8 cellular contexts compared by ENCODE assay signal in genomic region chr6:24883618-24884017, GRCh38. TPM values are rescaled to one million over a fixed set of nuclear protein-coding genes. Genes with fewer than 3 reads are reported as not detected.
A peak's percentile ranks its signal among the peaks of the same experiment; 100 is the strongest.
DNase-seq lines count a peak whose midpoint lies in the region; ATAC-seq lines count a peak whose summit lies in the region.

No MANE protein-coding gene starts in this region.

- H3K27me3 Mint-ChIP-seq in activated T-helper 1 cell treated with anti-CD3 and anti-CD28 coated beads, Interleukin-12 subunit alpha, Interleukin-12 subunit beta, Interleukin-2, Interleukin-4 antibody, amounts not matched to agents 30 ng/mL and 10 ng/mL and 1 ng/mL, durations not matched to agents 14 hours and 24 hours and 36 hours (ENCODE audit: insufficient read depth) = no peaks in the 10 kb centered on the region

- intact Hi-C loops in activated T-helper 1 cell treated with anti-CD3 and anti-CD28 coated beads, Interleukin-12 subunit alpha, Interleukin-12 subunit beta, Interleukin-2, Interleukin-4 antibody, amounts not matched to agents 30 ng/mL and 10 ng/mL and 1 ng/mL, durations not matched to agents 14 hours and 24 hours and 36 hours (cut with micrococcal nuclease) = loop anchor here (1.0 to 2.0 kb wide), 8 partner anchors 16 to 124 kb away; no protein-coding TSS in a partner anchor
- intact Hi-C loops in left colon (cut with DNase I, micrococcal nuclease) = no loop called here

- DNase-seq in activated CD4-positive, CD25-positive, alpha-beta regulatory T cell treated with anti-CD3 and anti-CD28 coated beads, Interleukin-2, amount 50 U/mL, for 72 hours = no peak
- no peak for DNase-seq in activated T-helper 1 cell treated with anti-CD3 and anti-CD28 coated beads, Interleukin-12 subunit alpha, Interleukin-12 subunit beta, Interleukin-2, Interleukin-4 antibody, amounts not matched to agents 30 ng/mL and 10 ng/mL and 1 ng/mL, durations not matched to agents 14 hours and 24 hours and 36 hours (ENCODE audit: low spot score)
- peak; percentile 5 to 30 for DNase-seq in stimulated activated CD4-positive, alpha-beta T cell treated with anti-CD3 and anti-CD28 coated beads, Interleukin-4, amount 100 ng/mL, for 48 hours (ENCODE audit: low read depth in 2 of 2)
- DNase-seq in GM19238 (ENCODE audit: insufficient read length, low spot score) = no peak
- DNase-seq in NCI-H1092 treated with DMSO at 0.1 percent for 48 hours (lab: John Stamatoyannopoulos, UW) = no peak
- no peak for DNase-seq in left colon

- no peaks in the 10 kb centered on the region for H3K9me3 Mint-ChIP-seq in activated T-helper 1 cell treated with anti-CD3 and anti-CD28 coated beads, Interleukin-12 subunit alpha, Interleukin-12 subunit beta, Interleukin-2, Interleukin-4 antibody, amounts not matched to agents 30 ng/mL and 10 ng/mL and 1 ng/mL, durations not matched to agents 14 hours and 24 hours and 36 hours

- peak overlapping the region; percentile 91 for H3K27ac Mint-ChIP-seq in activated T-helper 1 cell treated with anti-CD3 and anti-CD28 coated beads, Interleukin-12 subunit alpha, Interleukin-12 subunit beta, Interleukin-2, Interleukin-4 antibody, amounts not matched to agents 30 ng/mL and 10 ng/mL and 1 ng/mL, durations not matched to agents 14 hours and 24 hours and 36 hours

- H3K4me1 Mint-ChIP-seq in activated T-helper 1 cell treated with anti-CD3 and anti-CD28 coated beads, Interleukin-12 subunit alpha, Interleukin-12 subunit beta, Interleukin-2, Interleukin-4 antibody, amounts not matched to agents 30 ng/mL and 10 ng/mL and 1 ng/mL, durations not matched to agents 14 hours and 24 hours and 36 hours (ENCODE audit: low read depth) = peaks cover 79% of the 10 kb centered on the region

- peak overlapping the region; percentile 66 for H3K4me3 Mint-ChIP-seq in activated T-helper 1 cell treated with anti-CD3 and anti-CD28 coated beads, Interleukin-12 subunit alpha, Interleukin-12 subunit beta, Interleukin-2, Interleukin-4 antibody, amounts not matched to agents 30 ng/mL and 10 ng/mL and 1 ng/mL, durations not matched to agents 14 hours and 24 hours and 36 hours

- ATAC-seq in activated CD4-positive, CD25-positive, alpha-beta regulatory T cell treated with anti-CD3 and anti-CD28 coated beads, Interleukin-2, amount 50 U/mL, for 24 hours = peak; percentile 82 to 84
- ATAC-seq in HG03064 (IDR thresholded peaks at IDR 0.05; ENCODE audit: low read depth, unreplicated experiment) (peak; percentile 69), left colon (no peak)

- H3K36me3 Mint-ChIP-seq in activated T-helper 1 cell treated with anti-CD3 and anti-CD28 coated beads, Interleukin-12 subunit alpha, Interleukin-12 subunit beta, Interleukin-2, Interleukin-4 antibody, amounts not matched to agents 30 ng/mL and 10 ng/mL and 1 ng/mL, durations not matched to agents 14 hours and 24 hours and 36 hours (ENCODE audit: low read depth) = peaks cover 38% of the 10 kb centered on the region

RNA-seq across cellular contexts. Expression of gene RIPOR2, which starts 52.1 kb away (rescaled TPM):
- 30.8 and 31.1 TPM in 2 replicates for total RNA-seq in activated T-helper 1 cell treated with anti-CD3 and anti-CD28 coated beads, Interleukin-12 subunit alpha, Interleukin-12 subunit beta, Interleukin-2, Interleukin-4 antibody, amounts not matched to agents 30 ng/mL and 10 ng/mL and 1 ng/mL, durations not matched to agents 14 hours and 24 hours and 36 hours
- 1 to 10 TPM; 1.7 to 2.8 TPM for total RNA-seq in left colon

Comparison
In these comparisons a context has a peak if more than half of its experiments do, and no peak if none do; other contexts are left out.
1. DNase-seq: peak in stimulated activated CD4-positive, alpha-beta T cell treated with anti-CD3 and anti-CD28 coated beads, Interleukin-4, amount 100 ng/mL, for 48 hours (2 of 2); none in activated CD4-positive, CD25-positive, alpha-beta regulatory T cell treated with anti-CD3 and anti-CD28 coated beads, Interleukin-2, amount 50 U/mL, for 72 hours (single experiment), activated T-helper 1 cell treated with anti-CD3 and anti-CD28 coated beads, Interleukin-12 subunit alpha, Interleukin-12 subunit beta, Interleukin-2, Interleukin-4 antibody, amounts not matched to agents 30 ng/mL and 10 ng/mL and 1 ng/mL, durations not matched to agents 14 hours and 24 hours and 36 hours (single experiment), GM19238 (single experiment), NCI-H1092 treated with DMSO at 0.1 percent for 48 hours (single experiment) and left colon (0 of 2).